ENCODE assay signal across 1 cellular context in the genomic region with DNA sequence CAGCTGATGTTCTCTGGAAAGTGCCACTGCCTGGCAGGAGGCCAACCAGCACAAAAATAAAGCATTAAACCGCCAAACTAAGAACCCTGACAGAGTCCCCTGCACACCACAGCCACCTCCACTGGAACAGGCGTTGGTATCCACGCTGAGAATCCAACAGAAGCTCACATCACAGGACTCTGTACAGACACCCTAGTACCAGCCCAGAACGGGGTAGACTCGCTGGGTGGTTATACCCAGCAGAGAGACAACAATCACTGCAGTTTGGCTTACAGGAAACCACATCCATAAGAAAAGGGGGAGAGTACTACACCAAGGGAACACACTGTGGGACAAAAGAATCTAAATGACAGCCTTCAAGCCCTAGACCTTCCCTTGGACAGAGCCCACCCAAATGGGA.
TF ChIP-seq lines count a peak whose summit lies in the region.

No MANE protein-coding gene starts in this region.

TF ChIP-seq in GM23338, 12 proteins besides CTCF, POLR2A, EP300 and RAD21 (continued from another document):
- TF ChIP-seq, protein P1, sequence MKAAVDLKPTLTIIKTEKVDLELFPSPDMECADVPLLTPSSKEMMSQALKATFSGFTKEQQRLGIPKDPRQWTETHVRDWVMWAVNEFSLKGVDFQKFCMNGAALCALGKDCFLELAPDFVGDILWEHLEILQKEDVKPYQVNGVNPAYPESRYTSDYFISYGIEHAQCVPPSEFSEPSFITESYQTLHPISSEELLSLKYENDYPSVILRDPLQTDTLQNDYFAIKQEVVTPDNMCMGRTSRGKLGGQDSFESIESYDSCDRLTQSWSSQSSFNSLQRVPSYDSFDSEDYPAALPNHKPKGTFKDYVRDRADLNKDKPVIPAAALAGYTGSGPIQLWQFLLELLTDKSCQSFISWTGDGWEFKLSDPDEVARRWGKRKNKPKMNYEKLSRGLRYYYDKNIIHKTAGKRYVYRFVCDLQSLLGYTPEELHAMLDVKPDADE (IDR thresholded peaks at IDR 0.05): no peak
- TF ChIP-seq, protein P2, sequence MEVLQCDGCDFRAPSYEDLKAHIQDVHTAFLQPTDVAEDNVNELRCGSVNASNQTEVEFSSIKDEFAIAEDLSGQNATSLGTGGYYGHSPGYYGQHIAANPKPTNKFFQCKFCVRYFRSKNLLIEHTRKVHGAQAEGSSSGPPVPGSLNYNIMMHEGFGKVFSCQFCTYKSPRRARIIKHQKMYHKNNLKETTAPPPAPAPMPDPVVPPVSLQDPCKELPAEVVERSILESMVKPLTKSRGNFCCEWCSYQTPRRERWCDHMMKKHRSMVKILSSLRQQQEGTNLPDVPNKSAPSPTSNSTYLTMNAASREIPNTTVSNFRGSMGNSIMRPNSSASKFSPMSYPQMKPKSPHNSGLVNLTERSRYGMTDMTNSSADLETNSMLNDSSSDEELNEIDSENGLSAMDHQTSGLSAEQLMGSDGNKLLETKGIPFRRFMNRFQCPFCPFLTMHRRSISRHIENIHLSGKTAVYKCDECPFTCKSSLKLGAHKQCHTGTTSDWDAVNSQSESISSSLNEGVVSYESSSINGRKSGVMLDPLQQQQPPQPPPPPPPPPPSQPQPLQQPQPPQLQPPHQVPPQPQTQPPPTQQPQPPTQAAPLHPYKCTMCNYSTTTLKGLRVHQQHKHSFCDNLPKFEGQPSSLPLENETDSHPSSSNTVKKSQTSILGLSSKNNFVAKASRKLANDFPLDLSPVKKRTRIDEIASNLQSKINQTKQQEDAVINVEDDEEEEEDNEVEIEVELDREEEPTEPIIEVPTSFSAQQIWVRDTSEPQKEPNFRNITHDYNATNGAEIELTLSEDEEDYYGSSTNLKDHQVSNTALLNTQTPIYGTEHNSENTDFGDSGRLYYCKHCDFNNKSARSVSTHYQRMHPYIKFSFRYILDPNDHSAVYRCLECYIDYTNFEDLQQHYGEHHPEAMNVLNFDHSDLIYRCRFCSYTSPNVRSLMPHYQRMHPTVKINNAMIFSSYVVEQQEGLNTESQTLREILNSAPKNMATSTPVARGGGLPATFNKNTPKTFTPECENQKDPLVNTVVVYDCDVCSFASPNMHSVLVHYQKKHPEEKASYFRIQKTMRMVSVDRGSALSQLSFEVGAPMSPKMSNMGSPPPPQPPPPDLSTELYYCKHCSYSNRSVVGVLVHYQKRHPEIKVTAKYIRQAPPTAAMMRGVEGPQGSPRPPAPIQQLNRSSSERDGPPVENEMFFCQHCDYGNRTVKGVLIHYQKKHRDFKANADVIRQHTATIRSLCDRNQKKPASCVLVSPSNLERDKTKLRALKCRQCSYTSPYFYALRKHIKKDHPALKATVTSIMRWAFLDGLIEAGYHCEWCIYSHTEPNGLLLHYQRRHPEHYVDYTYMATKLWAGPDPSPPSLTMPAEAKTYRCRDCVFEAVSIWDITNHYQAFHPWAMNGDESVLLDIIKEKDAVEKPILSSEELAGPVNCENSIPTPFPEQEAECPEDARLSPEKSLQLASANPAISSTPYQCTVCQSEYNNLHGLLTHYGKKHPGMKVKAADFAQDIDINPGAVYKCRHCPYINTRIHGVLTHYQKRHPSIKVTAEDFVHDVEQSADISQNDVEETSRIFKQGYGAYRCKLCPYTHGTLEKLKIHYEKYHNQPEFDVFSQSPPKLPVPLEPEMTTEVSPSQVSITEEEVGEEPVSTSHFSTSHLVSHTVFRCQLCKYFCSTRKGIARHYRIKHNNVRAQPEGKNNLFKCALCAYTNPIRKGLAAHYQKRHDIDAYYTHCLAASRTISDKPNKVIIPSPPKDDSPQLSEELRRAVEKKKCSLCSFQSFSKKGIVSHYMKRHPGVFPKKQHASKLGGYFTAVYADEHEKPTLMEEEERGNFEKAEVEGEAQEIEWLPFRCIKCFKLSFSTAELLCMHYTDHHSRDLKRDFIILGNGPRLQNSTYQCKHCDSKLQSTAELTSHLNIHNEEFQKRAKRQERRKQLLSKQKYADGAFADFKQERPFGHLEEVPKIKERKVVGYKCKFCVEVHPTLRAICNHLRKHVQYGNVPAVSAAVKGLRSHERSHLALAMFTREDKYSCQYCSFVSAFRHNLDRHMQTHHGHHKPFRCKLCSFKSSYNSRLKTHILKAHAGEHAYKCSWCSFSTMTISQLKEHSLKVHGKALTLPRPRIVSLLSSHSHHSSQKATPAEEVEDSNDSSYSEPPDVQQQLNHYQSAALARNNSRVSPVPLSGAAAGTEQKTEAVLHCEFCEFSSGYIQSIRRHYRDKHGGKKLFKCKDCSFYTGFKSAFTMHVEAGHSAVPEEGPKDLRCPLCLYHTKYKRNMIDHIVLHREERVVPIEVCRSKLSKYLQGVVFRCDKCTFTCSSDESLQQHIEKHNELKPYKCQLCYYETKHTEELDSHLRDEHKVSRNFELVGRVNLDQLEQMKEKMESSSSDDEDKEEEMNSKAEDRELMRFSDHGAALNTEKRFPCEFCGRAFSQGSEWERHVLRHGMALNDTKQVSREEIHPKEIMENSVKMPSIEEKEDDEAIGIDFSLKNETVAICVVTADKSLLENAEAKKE (CRISPR knock-in tag; IDR thresholded peaks at IDR 0.05): no peak
- no peak for TF ChIP-seq ZNF114 (CRISPR knock-in tag; IDR thresholded peaks at IDR 0.05)
- TF ChIP-seq POLR2AphosphoS5 (IDR thresholded peaks at IDR 0.05; ENCODE audit: low read depth): no peak
- no peak for TF ChIP-seq CREB1 (CRISPR knock-in tag; IDR thresholded peaks at IDR 0.05; ENCODE audit: low read depth)
TF ChIP-seq in GM23338: peak in this region for 0.
